Comparison of ENCODE assay signal across 2 cellular contexts in the genomic region with DNA sequence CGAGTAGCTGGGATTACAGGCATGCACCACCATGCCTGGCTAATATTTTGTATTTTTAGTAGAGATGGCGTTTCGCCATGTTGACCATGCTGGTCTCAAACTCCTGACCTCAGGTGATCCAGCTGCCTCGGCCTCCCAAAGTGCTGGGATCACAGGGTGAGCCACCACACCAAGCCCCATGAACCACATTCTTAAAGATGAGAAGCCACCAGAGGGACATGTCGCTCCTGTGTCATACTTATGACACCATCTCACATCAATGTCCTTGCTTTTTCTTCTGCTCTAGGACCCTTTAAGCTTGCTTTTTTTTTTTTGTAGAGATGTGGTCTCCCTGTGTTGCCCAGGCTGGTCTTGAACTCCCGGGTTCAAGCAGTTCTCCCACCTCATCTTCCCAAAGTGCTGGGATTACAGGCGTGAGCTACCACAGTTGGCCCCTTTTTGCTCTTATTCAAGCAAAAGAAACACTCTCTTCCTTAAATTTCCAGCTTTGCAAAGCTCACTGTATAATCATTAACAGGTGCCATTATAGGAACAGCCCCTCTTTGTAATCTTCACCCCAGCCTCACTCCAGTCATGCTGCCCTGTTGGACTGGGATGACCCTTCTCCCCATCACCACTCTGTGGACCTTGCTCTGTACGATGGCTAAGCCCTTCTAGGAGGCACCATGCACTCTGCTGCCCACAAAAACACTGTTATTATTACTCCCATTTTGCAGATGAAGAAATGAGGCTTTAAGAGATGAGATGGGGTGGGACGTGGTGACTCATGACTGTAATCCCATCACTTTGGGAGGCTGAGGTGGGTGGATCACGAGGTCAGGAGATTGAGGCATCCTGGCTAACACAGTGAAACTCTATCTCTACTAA.
TF ChIP-seq lines count a peak whose summit lies in the region.

No MANE protein-coding gene starts in this region.

TF ChIP-seq in HepG2, 621 proteins besides CTCF, POLR2A, EP300 and RAD21 (continues in another document):
- TF ChIP-seq, protein P1, sequence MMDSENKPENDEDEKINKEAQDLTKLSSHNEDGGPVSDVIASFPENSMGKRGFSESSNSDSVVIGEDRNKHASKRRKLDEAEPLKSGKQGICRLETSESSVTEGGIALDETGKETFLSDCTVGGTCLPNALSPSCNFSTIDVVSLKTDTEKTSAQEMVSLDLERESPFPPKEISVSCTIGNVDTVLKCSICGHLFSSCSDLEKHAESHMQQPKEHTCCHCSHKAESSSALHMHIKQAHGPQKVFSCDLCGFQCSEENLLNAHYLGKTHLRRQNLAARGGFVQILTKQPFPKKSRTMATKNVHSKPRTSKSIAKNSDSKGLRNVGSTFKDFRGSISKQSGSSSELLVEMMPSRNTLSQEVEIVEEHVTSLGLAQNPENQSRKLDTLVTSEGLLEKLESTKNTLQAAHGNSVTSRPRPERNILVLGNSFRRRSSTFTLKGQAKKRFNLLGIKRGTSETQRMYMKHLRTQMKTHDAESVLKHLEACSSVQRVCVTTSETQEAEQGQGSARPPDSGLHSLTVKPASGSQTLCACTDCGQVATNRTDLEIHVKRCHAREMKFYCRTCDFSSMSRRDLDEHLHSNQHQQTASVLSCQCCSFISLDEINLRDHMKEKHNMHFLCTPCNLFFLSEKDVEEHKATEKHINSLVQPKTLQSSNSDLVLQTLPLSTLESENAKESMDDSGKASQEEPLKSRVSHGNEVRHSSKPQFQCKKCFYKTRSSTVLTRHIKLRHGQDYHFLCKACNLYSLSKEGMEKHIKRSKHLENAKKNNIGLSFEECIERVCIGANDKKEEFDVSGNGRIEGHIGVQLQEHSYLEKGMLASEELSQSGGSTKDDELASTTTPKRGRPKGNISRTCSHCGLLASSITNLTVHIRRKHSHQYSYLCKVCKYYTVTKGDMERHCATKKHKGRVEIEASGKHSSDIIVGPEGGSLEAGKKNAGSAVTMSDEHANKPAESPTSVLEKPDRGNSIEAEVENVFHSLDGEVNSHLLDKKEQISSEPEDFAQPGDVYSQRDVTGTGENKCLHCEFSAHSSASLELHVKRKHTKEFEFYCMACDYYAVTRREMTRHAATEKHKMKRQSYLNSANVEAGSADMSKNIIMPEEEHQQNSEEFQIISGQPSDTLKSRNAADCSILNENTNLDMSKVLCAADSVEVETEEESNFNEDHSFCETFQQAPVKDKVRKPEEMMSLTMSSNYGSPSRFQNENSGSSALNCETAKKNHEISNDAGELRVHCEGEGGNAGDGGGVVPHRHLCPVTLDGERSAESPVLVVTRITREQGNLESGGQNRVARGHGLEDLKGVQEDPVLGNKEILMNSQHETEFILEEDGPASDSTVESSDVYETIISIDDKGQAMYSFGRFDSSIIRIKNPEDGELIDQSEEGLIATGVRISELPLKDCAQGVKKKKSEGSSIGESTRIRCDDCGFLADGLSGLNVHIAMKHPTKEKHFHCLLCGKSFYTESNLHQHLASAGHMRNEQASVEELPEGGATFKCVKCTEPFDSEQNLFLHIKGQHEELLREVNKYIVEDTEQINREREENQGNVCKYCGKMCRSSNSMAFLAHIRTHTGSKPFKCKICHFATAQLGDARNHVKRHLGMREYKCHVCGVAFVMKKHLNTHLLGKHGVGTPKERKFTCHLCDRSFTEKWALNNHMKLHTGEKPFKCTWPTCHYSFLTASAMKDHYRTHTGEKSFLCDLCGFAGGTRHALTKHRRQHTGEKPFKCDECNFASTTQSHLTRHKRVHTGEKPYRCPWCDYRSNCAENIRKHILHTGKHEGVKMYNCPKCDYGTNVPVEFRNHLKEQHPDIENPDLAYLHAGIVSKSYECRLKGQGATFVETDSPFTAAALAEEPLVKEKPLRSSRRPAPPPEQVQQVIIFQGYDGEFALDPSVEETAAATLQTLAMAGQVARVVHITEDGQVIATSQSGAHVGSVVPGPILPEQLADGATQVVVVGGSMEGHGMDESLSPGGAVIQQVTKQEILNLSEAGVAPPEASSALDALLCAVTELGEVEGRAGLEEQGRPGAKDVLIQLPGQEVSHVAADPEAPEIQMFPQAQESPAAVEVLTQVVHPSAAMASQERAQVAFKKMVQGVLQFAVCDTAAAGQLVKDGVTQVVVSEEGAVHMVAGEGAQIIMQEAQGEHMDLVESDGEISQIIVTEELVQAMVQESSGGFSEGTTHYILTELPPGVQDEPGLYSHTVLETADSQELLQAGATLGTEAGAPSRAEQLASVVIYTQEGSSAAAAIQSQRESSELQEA (CRISPR knock-in tag; IDR thresholded peaks at IDR 0.05; ENCODE audit: not compliant biosample characterization): no peak
- TF ChIP-seq, protein P2, sequence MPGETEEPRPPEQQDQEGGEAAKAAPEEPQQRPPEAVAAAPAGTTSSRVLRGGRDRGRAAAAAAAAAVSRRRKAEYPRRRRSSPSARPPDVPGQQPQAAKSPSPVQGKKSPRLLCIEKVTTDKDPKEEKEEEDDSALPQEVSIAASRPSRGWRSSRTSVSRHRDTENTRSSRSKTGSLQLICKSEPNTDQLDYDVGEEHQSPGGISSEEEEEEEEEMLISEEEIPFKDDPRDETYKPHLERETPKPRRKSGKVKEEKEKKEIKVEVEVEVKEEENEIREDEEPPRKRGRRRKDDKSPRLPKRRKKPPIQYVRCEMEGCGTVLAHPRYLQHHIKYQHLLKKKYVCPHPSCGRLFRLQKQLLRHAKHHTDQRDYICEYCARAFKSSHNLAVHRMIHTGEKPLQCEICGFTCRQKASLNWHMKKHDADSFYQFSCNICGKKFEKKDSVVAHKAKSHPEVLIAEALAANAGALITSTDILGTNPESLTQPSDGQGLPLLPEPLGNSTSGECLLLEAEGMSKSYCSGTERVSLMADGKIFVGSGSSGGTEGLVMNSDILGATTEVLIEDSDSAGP (CRISPR knock-in tag; IDR thresholded peaks at IDR 0.05; ENCODE audit: borderline replicate concordance): peak; percentile 35; the same call in 1 of the 2 replicates
- TF ChIP-seq, protein P3, sequence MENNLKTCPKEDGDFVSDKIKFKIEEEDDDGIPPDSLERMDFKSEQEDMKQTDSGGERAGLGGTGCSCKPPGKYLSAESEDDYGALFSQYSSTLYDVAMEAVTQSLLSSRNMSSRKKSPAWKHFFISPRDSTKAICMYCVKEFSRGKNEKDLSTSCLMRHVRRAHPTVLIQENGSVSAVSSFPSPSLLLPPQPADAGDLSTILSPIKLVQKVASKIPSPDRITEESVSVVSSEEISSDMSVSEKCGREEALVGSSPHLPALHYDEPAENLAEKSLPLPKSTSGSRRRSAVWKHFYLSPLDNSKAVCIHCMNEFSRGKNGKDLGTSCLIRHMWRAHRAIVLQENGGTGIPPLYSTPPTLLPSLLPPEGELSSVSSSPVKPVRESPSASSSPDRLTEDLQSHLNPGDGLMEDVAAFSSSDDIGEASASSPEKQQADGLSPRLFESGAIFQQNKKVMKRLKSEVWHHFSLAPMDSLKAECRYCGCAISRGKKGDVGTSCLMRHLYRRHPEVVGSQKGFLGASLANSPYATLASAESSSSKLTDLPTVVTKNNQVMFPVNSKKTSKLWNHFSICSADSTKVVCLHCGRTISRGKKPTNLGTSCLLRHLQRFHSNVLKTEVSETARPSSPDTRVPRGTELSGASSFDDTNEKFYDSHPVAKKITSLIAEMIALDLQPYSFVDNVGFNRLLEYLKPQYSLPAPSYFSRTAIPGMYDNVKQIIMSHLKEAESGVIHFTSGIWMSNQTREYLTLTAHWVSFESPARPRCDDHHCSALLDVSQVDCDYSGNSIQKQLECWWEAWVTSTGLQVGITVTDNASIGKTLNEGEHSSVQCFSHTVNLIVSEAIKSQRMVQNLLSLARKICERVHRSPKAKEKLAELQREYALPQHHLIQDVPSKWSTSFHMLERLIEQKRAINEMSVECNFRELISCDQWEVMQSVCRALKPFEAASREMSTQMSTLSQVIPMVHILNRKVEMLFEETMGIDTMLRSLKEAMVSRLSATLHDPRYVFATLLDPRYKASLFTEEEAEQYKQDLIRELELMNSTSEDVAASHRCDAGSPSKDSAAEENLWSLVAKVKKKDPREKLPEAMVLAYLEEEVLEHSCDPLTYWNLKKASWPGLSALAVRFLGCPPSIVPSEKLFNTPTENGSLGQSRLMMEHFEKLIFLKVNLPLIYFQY (CRISPR knock-in tag; IDR thresholded peaks at IDR 0.05; ENCODE audit: borderline replicate concordance): no peak; the same call in 1 of the 2 replicates

TF ChIP-seq in H1, 55 proteins besides CTCF, POLR2A, EP300 and RAD21:
- TF ChIP-seq JUN (IDR thresholded peaks at IDR 0.05; ENCODE audit: low read depth, low read length) (no peak), RXRA (IDR thresholded peaks at IDR 0.05; ENCODE audit: insufficient read depth, low read depth, low read length) (no peak), YY1 (IDR thresholded peaks at IDR 0.05; ENCODE audit: low read depth, low read length) (no peak), EZH2 (IDR thresholded peaks at IDR 0.05; ENCODE audit: low read depth, low read length, severe bottlenecking) (no peak), RNF2 (IDR thresholded peaks at IDR 0.05; ENCODE audit: borderline replicate concordance, low read depth, low read length, missing control alignments, poor library complexity, severe bottlenecking) (no peak), ASH2L (IDR thresholded peaks at IDR 0.05; ENCODE audit: low read length) (no peak), SP2 (IDR thresholded peaks at IDR 0.05; ENCODE audit: low read length) (no peak)
- TF ChIP-seq, protein P4, sequence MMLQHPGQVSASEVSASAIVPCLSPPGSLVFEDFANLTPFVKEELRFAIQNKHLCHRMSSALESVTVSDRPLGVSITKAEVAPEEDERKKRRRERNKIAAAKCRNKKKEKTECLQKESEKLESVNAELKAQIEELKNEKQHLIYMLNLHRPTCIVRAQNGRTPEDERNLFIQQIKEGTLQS (IDR thresholded peaks at IDR 0.05; ENCODE audit: insufficient read depth, low read depth, low read length): no peak
- TF ChIP-seq, protein P5, sequence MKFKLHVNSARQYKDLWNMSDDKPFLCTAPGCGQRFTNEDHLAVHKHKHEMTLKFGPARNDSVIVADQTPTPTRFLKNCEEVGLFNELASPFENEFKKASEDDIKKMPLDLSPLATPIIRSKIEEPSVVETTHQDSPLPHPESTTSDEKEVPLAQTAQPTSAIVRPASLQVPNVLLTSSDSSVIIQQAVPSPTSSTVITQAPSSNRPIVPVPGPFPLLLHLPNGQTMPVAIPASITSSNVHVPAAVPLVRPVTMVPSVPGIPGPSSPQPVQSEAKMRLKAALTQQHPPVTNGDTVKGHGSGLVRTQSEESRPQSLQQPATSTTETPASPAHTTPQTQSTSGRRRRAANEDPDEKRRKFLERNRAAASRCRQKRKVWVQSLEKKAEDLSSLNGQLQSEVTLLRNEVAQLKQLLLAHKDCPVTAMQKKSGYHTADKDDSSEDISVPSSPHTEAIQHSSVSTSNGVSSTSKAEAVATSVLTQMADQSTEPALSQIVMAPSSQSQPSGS (IDR thresholded peaks at IDR 0.05; ENCODE audit: low read length): no peak
